ENCODE assay signal across 25 cellular contexts in the genomic region with DNA sequence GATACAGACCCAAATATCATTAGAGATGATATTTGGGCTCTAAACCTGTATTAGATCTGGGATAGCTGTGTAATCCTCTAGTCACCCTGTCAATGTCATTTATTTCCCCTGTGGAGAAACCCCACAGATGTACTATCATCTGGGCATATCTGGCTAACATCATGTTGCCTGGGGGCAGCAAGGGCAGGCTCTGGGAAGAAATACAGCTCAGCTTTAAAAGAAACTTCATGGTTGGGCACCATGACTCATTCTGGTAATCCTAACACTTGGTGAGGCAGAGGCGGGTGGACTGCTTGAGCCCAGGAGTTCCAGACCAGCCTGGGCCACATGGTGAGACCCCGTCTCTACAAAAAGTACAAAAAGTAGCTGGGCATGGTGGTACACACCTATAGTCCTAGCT.
DNase-seq lines count a peak whose midpoint lies in the region; ATAC-seq and TF ChIP-seq lines count a peak whose summit lies in the region.
"Had no signal": no experiment of that assay in that cellular context is flagged by ENCODE, and none has a peak within 500 bp of the region (broad histone marks: within the 10 kb centered on the region; RNA-seq: fewer than 3 reads in every experiment).

No MANE protein-coding gene starts in this region.

- H3K27me3 Mint-ChIP-seq in stimulated activated memory B cell treated with anti-CD40 and anti-IgM and Interleukin-4, amounts not matched to agents 10 μg/mL and 1 μg/mL and 100 μg/mL, for 72 hours, result no peaks in the 10 kb centered on the region
- no peaks in the 10 kb centered on the region for H3K27me3 Mint-ChIP-seq in activated CD8-positive, alpha-beta T cell treated with anti-CD3 and anti-CD28 coated beads for 36 hours
- H3K27me3 Mint-ChIP-seq: stimulated activated naive CD8-positive, alpha-beta T cell treated with anti-CD3 and anti-CD28 coated beads, Interleukin-15, Interleukin-2, amounts not matched to agents 100 ng/mL and 50 ng/mL, for 24 hours had no signal

- H3K79me2 ChIP-seq in mammary epithelial cell (ENCODE audit: insufficient read depth, low read length), result no peaks in the 10 kb centered on the region

- BruUV-seq in mammary epithelial cell (replicated peaks; lab: Mats Ljungman, UMichigan), result no TSS peak

- no peak for ATAC-seq in Right ventricle myocardium inferior
- ATAC-seq in stimulated activated memory B cell treated with anti-CD40 and anti-IgM and Interleukin-4, amounts not matched to agents 10 μg/mL and 1 μg/mL and 100 μg/mL, for 72 hours, result peak; percentile 13
- no peak for ATAC-seq in activated CD8-positive, alpha-beta T cell treated with anti-CD3 and anti-CD28 coated beads for 36 hours
- ATAC-seq: A549, right lobe of liver had no signal

- H2AFZ ChIP-seq in mammary epithelial cell (ENCODE audit: low read depth, low read length), result no peak overlapping the region
- H2AFZ ChIP-seq: PC-9 had no signal

- no peak overlapping the region for H3K4me2 ChIP-seq in mammary epithelial cell (ENCODE audit: insufficient read depth, low read depth, low read length)
- H3K4me2 ChIP-seq: A549, PC-9 had no signal

- no peak for TF ChIP-seq CTCF in mammary epithelial cell (conservative IDR thresholded peaks at IDR 0.05 in 1 of 2, IDR thresholded peaks at IDR 0.05 in 1 of 2; ENCODE audit: extremely low read depth in 1 of 2, insufficient read depth in 1 of 2, low read depth in 1 of 2, low read length in 2 of 2)
- TF ChIP-seq CTCF in activated CD8-positive, alpha-beta T cell treated with anti-CD3 and anti-CD28 coated beads for 36 hours (IDR thresholded peaks at IDR 0.05), result no peak

- H3K36me3 ChIP-seq in mammary epithelial cell (ENCODE audit: insufficient read depth, low read length), result no peaks in the 10 kb centered on the region
- H3K36me3 ChIP-seq: right lobe of liver, tibial artery had no signal

- H3K4me3 ChIP-seq in mammary epithelial cell (replicated peaks in 1 of 3; ENCODE audit: insufficient read depth in 1 of 3, low read depth in 2 of 3, low read length in 3 of 3), result no peak overlapping the region
- H3K4me3 ChIP-seq: A549, PC-9, right lobe of liver, tibial artery had no signal

- H3K36me3 Mint-ChIP-seq in stimulated activated memory B cell treated with anti-CD40 and anti-IgM and Interleukin-4, amounts not matched to agents 10 μg/mL and 1 μg/mL and 100 μg/mL, for 72 hours, result no peaks in the 10 kb centered on the region
- H3K36me3 Mint-ChIP-seq in activated CD8-positive, alpha-beta T cell treated with anti-CD3 and anti-CD28 coated beads for 36 hours (ENCODE audit: low read depth), result no peaks in the 10 kb centered on the region
- H3K36me3 Mint-ChIP-seq: CD8-positive, alpha-beta memory T cell had no signal

- intact Hi-C loops in Right ventricle myocardium inferior (cut with DNase I), result no loop called here
- intact Hi-C loops in cardiac septum (cut with DNase I), result no loop called here
- intact Hi-C loops in mammary epithelial cell (cut with micrococcal nuclease), result no loop called here
- intact Hi-C loops in activated CD8-positive, alpha-beta T cell treated with anti-CD3 and anti-CD28 coated beads for 36 hours (cut with micrococcal nuclease), result no loop called here

- no peak overlapping the region for H3K9ac ChIP-seq in mammary epithelial cell (ENCODE audit: insufficient read depth, low read length)

- no peaks in the 10 kb centered on the region for H3K4me1 ChIP-seq in mammary epithelial cell (ENCODE audit: insufficient read depth, low read length)
- H3K4me1 ChIP-seq: A549, right lobe of liver had no signal

- POLR2A ChIA-PET in activated CD8-positive, alpha-beta T cell treated with anti-CD3 and anti-CD28 coated beads for 36 hours (lab: Charles Lee), result no interaction called here

- H3K27me3 ChIP-seq in mammary epithelial cell (ENCODE audit: insufficient read depth, low read length), result no peaks in the 10 kb centered on the region
- H3K27me3 ChIP-seq: right lobe of liver, tibial artery had no signal

- WGBS in mammary epithelial cell (ENCODE audit: low coverage, missing lambda C conversion rate), result 93% methylated on average over 2 of the region's 2 CpGs

- DNase-seq in Right ventricle myocardium inferior (ENCODE audit: missing footprints) (peak; percentile 43), cardiac septum (ENCODE audit: low spot score) (no peak), OCI-M1 (lab: John Stamatoyannopoulos, UW) (peak; percentile 25), mammary epithelial cell (peak; percentile 42), NOMO-1 treated with dmso at 0.1 percent for 144 hours (lab: John Stamatoyannopoulos, UW; ENCODE audit: unreplicated experiment) (no peak), DMS153 treated with DMSO at 0.1 percent for 48 hours (lab: John Stamatoyannopoulos, UW; ENCODE audit: unreplicated experiment) (no peak)
- no peak for DNase-seq in activated CD8-positive, alpha-beta T cell treated with anti-CD3 and anti-CD28 coated beads for 36 hours
- DNase-seq: activated CD8-positive, alpha-beta memory T cell treated with anti-CD3 and anti-CD28 coated beads for 24 hours; activated gamma-delta T cell treated with Interleukin-2 at 50 U/mL for 16 hours; activated T-cell treated with anti-CD3 and anti-CD28 coated beads, Interleukin-2, amount 50 U/mL, for 1 hour; CD8-positive, alpha-beta memory T cell; cortex of kidney; DMS53; endodermal cell; glutamatergic neuron; NCI-H1092; NCI-H2029 treated with DMSO at 0.1 percent for 48 hours; NCI-H345; right lobe of liver; SHP77 treated with DMSO at 0.1 percent for 48 hours; tibial artery had no signal

- H3K9me3 ChIP-seq in mammary epithelial cell (replicated peaks; ENCODE audit: insufficient read depth, low read length), result no peaks in the 10 kb centered on the region
- H3K9me3 ChIP-seq: A549, right lobe of liver, tibial artery had no signal

- no peak overlapping the region for H3K27ac Mint-ChIP-seq in stimulated activated memory B cell treated with anti-CD40 and anti-IgM and Interleukin-4, amounts not matched to agents 10 μg/mL and 1 μg/mL and 100 μg/mL, for 72 hours
- no peak overlapping the region for H3K27ac Mint-ChIP-seq in activated CD8-positive, alpha-beta T cell treated with anti-CD3 and anti-CD28 coated beads for 36 hours
- H3K27ac Mint-ChIP-seq: CD8-positive, alpha-beta memory T cell; endodermal cell; stimulated activated naive CD8-positive, alpha-beta T cell treated with anti-CD3 and anti-CD28 coated beads, Interleukin-15, Interleukin-2, amounts not matched to agents 100 ng/mL and 50 ng/mL, for 24 hours had no signal

- dilution Hi-C loops in mammary epithelial cell (cut with HindIII; ENCODE audit: low sequenced_read_pairs), result no loop called here

- H3K27ac ChIP-seq in mammary epithelial cell (ENCODE audit: insufficient read depth, low read depth, low read length), result no peak overlapping the region
- H3K27ac ChIP-seq: A549, PC-9, right lobe of liver, tibial artery had no signal

- H3K9me3 Mint-ChIP-seq in stimulated activated memory B cell treated with anti-CD40 and anti-IgM and Interleukin-4, amounts not matched to agents 10 μg/mL and 1 μg/mL and 100 μg/mL, for 72 hours, result no peaks in the 10 kb centered on the region
- no peaks in the 10 kb centered on the region for H3K9me3 Mint-ChIP-seq in activated CD8-positive, alpha-beta T cell treated with anti-CD3 and anti-CD28 coated beads for 36 hours
- H3K9me3 Mint-ChIP-seq: CD8-positive, alpha-beta memory T cell; endodermal cell; stimulated activated naive CD8-positive, alpha-beta T cell treated with anti-CD3 and anti-CD28 coated beads, Interleukin-15, Interleukin-2, amounts not matched to agents 100 ng/mL and 50 ng/mL, for 24 hours had no signal

- H3K4me1 Mint-ChIP-seq in stimulated activated memory B cell treated with anti-CD40 and anti-IgM and Interleukin-4, amounts not matched to agents 10 μg/mL and 1 μg/mL and 100 μg/mL, for 72 hours, result no peaks in the 10 kb centered on the region
- H3K4me1 Mint-ChIP-seq in activated CD8-positive, alpha-beta T cell treated with anti-CD3 and anti-CD28 coated beads for 36 hours (ENCODE audit: low read depth), result no peaks in the 10 kb centered on the region
- H3K4me1 Mint-ChIP-seq: CD8-positive, alpha-beta memory T cell had no signal

- in situ Hi-C loops in mammary epithelial cell (cut with MboI; ENCODE audit: low sequenced_read_pairs in 2 of 2), result no loop called here

- CTCF ChIA-PET in mammary epithelial cell (lab: Charles Lee; ENCODE audit: low non-redundant PET), result no interaction called here
- CTCF ChIA-PET in activated CD8-positive, alpha-beta T cell treated with anti-CD3 and anti-CD28 coated beads for 36 hours (lab: Charles Lee), result interaction anchor here (1.2 kb wide), 1 partner anchor 318 kb away, joined by 3 read pairs; no protein-coding TSS in a partner anchor

- H4K20me1 ChIP-seq in mammary epithelial cell (ENCODE audit: insufficient read depth, low read length), result no peaks in the 10 kb centered on the region

- H3K4me3 Mint-ChIP-seq in stimulated activated memory B cell treated with anti-CD40 and anti-IgM and Interleukin-4, amounts not matched to agents 10 μg/mL and 1 μg/mL and 100 μg/mL, for 72 hours, result no peak overlapping the region
- H3K4me3 Mint-ChIP-seq in activated CD8-positive, alpha-beta T cell treated with anti-CD3 and anti-CD28 coated beads for 36 hours, result no peak overlapping the region
- H3K4me3 Mint-ChIP-seq: CD8-positive, alpha-beta memory T cell; endodermal cell; stimulated activated naive CD8-positive, alpha-beta T cell treated with anti-CD3 and anti-CD28 coated beads, Interleukin-15, Interleukin-2, amounts not matched to agents 100 ng/mL and 50 ng/mL, for 24 hours had no signal

Comparison
In these comparisons a context has a peak if more than half of its experiments do, and no peak if none do; other contexts are left out.
1. DNase-seq: peak in Right ventricle myocardium inferior (single experiment), OCI-M1 (single experiment) and mammary epithelial cell (single experiment); none in cardiac septum (single experiment), NOMO-1 treated with dmso at 0.1 percent for 144 hours (single experiment), DMS153 treated with DMSO at 0.1 percent for 48 hours (single experiment) and activated CD8-positive, alpha-beta T cell treated with anti-CD3 and anti-CD28 coated beads for 36 hours (single experiment).